Comparison of ENCODE assay signal across 8 cellular contexts in genomic region chr12:54214553-54215374, GRCh38. TPM values are rescaled to one million over a fixed set of nuclear protein-coding genes. Genes with fewer than 3 reads are reported as not detected.
DNase-seq lines count a peak whose midpoint lies in the region; ATAC-seq and TF ChIP-seq lines count a peak whose summit lies in the region.

No MANE protein-coding gene starts in this region.

- H3K36me3 ChIP-seq in GM23338 (ENCODE audit: insufficient read depth) (no peaks in the 10 kb centered on the region), Karpas-422 (ENCODE audit: insufficient read depth, low read length) (no peaks in the 10 kb centered on the region), PC-3 (ENCODE audit: low read depth, low read length) (no peaks in the 10 kb centered on the region; the same call in 1 of the 2 replicates)

- no TSS peak for BruUV-seq in PC-3 (replicated peaks; lab: Mats Ljungman, UMichigan)

- H3K27me3 ChIP-seq in GM23338 (ENCODE audit: insufficient read depth) (peaks cover 78% of the 10 kb centered on the region), Karpas-422 (ENCODE audit: low read length) (no peaks in the 10 kb centered on the region), PC-3 (ENCODE audit: low read length) (no peaks in the 10 kb centered on the region)

- H2AFZ ChIP-seq in GM23338 (peak overlapping the region; percentile 28; the same call in 1 of the 2 replicates), Karpas-422 (ENCODE audit: low read length) (peak overlapping the region; percentile 51; the same call in 1 of the 2 replicates), PC-3 (ENCODE audit: low read length) (peak overlapping the region; percentile 69)

- H3K4me3 ChIP-seq in GM23338, result no peak overlapping the region
- peak overlapping the region; percentile 59; the same call in 1 of the 2 replicates for H3K4me3 ChIP-seq in Karpas-422 (ENCODE audit: low read length)
- peak overlapping the region; percentile 54 for H3K4me3 ChIP-seq in PC-3 (ENCODE audit: low read length)

- CTCF ChIA-PET in PC-3 (lab: Charles Lee), result interaction anchor here (0.5 to 1.5 kb wide), 6 partner anchors 14 to 227 kb away, joined by 3 to 5 read pairs (median 4); partner anchors contain the start of genes COPZ1 and HOXC8

- peak; percentile 68 for ATAC-seq in GM23338
- peak; percentile 85 for ATAC-seq in PC-3
- ATAC-seq in esophagus mucosa, result peak; percentile 83
- peak; percentile 82 to 85 for ATAC-seq in naive thymus-derived CD8-positive, alpha-beta T cell
- ATAC-seq in stimulated activated effector memory CD8-positive, alpha-beta T cell treated with anti-CD3 and anti-CD28 coated beads, Interleukin-12 subunit alpha, Interleukin-12 subunit beta, amount 100 ng/mL, for 72 hours, result peak; percentile 95

- POLR2A ChIA-PET in PC-3 (lab: Charles Lee; ENCODE audit: unreplicated experiment), result no interaction called here
- POLR2A ChIA-PET in naive thymus-derived CD8-positive, alpha-beta T cell (lab: Charles Lee), result interaction anchor here (0.5 to 2.1 kb wide), 4 partner anchors 14 to 173 kb away, joined by 3 to 8 read pairs (median 4); partner anchors contain the start of genes CBX5 and HNRNPA1

- H3K4me2 ChIP-seq in GM23338, result peak overlapping the region; percentile 58; the same call in 1 of the 2 replicates
- H3K4me2 ChIP-seq in Karpas-422 (ENCODE audit: low read depth, low read length, poor library complexity, severe bottlenecking), result peak overlapping the region; percentile 72
- peak overlapping the region; percentile 74 for H3K4me2 ChIP-seq in PC-3 (ENCODE audit: low read length)

- H3K27ac ChIP-seq in GM23338 (ENCODE audit: low read depth), result no peak overlapping the region
- H3K27ac ChIP-seq in Karpas-422 (ENCODE audit: low read length), result peak overlapping the region; percentile 32
- no peak overlapping the region for H3K27ac ChIP-seq in PC-3 (ENCODE audit: low read length)

- H3K36me3 Mint-ChIP-seq in GM23338 (ENCODE audit: low read depth), result no peaks in the 10 kb centered on the region; the same call in 2 of the 3 replicates
- no peaks in the 10 kb centered on the region for H3K36me3 Mint-ChIP-seq in naive thymus-derived CD8-positive, alpha-beta T cell
- H3K36me3 Mint-ChIP-seq in stimulated activated effector memory CD8-positive, alpha-beta T cell treated with anti-CD3 and anti-CD28 coated beads, Interleukin-12 subunit alpha, Interleukin-12 subunit beta, amount 100 ng/mL, for 72 hours, result no peaks in the 10 kb centered on the region

- H3K27ac Mint-ChIP-seq in GM23338, result no peak overlapping the region
- H3K27ac Mint-ChIP-seq in naive thymus-derived CD8-positive, alpha-beta T cell, result peak overlapping the region in 2 of 10 donors; percentile 17 to 20
- H3K27ac Mint-ChIP-seq in stimulated activated effector memory CD8-positive, alpha-beta T cell treated with anti-CD3 and anti-CD28 coated beads, Interleukin-12 subunit alpha, Interleukin-12 subunit beta, amount 100 ng/mL, for 72 hours, result no peak overlapping the region

- peaks cover 59% of the 10 kb centered on the region for H3K27me3 Mint-ChIP-seq in GM23338 (ENCODE audit: insufficient read depth, low read depth, poor library complexity)
- peaks cover 0 to 25% (median 11%) of the 10 kb centered on the region in 5 donors for H3K27me3 Mint-ChIP-seq in naive thymus-derived CD8-positive, alpha-beta T cell

- H3K79me2 ChIP-seq in GM23338 (replicated peaks; ENCODE audit: insufficient read depth), result no peaks in the 10 kb centered on the region
- no peaks in the 10 kb centered on the region for H3K79me2 ChIP-seq in Karpas-422 (ENCODE audit: low read length)
- H3K79me2 ChIP-seq in PC-3 (ENCODE audit: low read length), result no peaks in the 10 kb centered on the region

- H3K9ac ChIP-seq in Karpas-422 (ENCODE audit: low read length) (peak overlapping the region; percentile 63), PC-3 (ENCODE audit: low read length) (no peak overlapping the region)

- peak overlapping the region; percentile 24; the same call in 1 of the 3 replicates for H3K4me3 Mint-ChIP-seq in GM23338
- peak overlapping the region; percentile 65 to 89 (median 79) for H3K4me3 Mint-ChIP-seq in naive thymus-derived CD8-positive, alpha-beta T cell
- peak overlapping the region; percentile 85 for H3K4me3 Mint-ChIP-seq in stimulated activated effector memory CD8-positive, alpha-beta T cell treated with anti-CD3 and anti-CD28 coated beads, Interleukin-12 subunit alpha, Interleukin-12 subunit beta, amount 100 ng/mL, for 72 hours

- DNase-seq in Daoy (ENCODE audit: low read depth), result peak; percentile 96
- DNase-seq in GM23338 (ENCODE audit: low spot score), result peak; percentile 98
- peak; percentile 96 for DNase-seq in Karpas-422
- DNase-seq in PC-3, result peak; percentile 90
- DNase-seq in activated T-cell treated with anti-CD3 and anti-CD28 coated beads for 4 hours, result peak; percentile 84
- DNase-seq in naive thymus-derived CD8-positive, alpha-beta T cell, result peak; percentile 85 to 94 (median 90)
- DNase-seq in stimulated activated effector memory CD8-positive, alpha-beta T cell treated with anti-CD3 and anti-CD28 coated beads, Interleukin-12 subunit alpha, Interleukin-12 subunit beta, amount 100 ng/mL, for 72 hours (ENCODE audit: low spot score in 2 of 2), result peak; percentile 93 to 96

- H3K9me3 ChIP-seq in Karpas-422 (ENCODE audit: low read length) (no peaks in the 10 kb centered on the region), PC-3 (ENCODE audit: low read length) (no peaks in the 10 kb centered on the region)

- H3K9me3 Mint-ChIP-seq in GM23338, result no peaks in the 10 kb centered on the region; the same call in 2 of the 3 replicates
- no peaks in the 10 kb centered on the region for H3K9me3 Mint-ChIP-seq in naive thymus-derived CD8-positive, alpha-beta T cell
- H3K9me3 Mint-ChIP-seq in stimulated activated effector memory CD8-positive, alpha-beta T cell treated with anti-CD3 and anti-CD28 coated beads, Interleukin-12 subunit alpha, Interleukin-12 subunit beta, amount 100 ng/mL, for 72 hours, result no peaks in the 10 kb centered on the region

- H3K4me1 ChIP-seq in GM23338 (ENCODE audit: insufficient read depth) (peaks cover 28% of the 10 kb centered on the region), Karpas-422 (ENCODE audit: low read length) (peaks cover 43% of the 10 kb centered on the region), PC-3 (ENCODE audit: insufficient read depth, low read length) (peaks cover 11% of the 10 kb centered on the region)

- H3F3A ChIP-seq in GM23338 (replicated peaks; ENCODE audit: low read depth) (peaks cover 21% of the 10 kb centered on the region), PC-3 (ENCODE audit: low read length, unreplicated experiment) (no peaks in the 10 kb centered on the region)

- no peaks in the 10 kb centered on the region for H4K20me1 ChIP-seq in GM23338 (replicated peaks; ENCODE audit: insufficient read depth)
- H4K20me1 ChIP-seq in Karpas-422 (ENCODE audit: insufficient read depth, low read depth, low read length), result no peaks in the 10 kb centered on the region
- H4K20me1 ChIP-seq in PC-3 (ENCODE audit: low read length), result no peaks in the 10 kb centered on the region

- peaks cover 32% of the 10 kb centered on the region for H3K4me1 Mint-ChIP-seq in GM23338
- H3K4me1 Mint-ChIP-seq in naive thymus-derived CD8-positive, alpha-beta T cell, result peaks cover 16 to 47% (median 34%) of the 10 kb centered on the region in 4 donors
- H3K4me1 Mint-ChIP-seq in stimulated activated effector memory CD8-positive, alpha-beta T cell treated with anti-CD3 and anti-CD28 coated beads, Interleukin-12 subunit alpha, Interleukin-12 subunit beta, amount 100 ng/mL, for 72 hours, result peaks cover 27% of the 10 kb centered on the region

- TF ChIP-seq CTCF in GM23338 (conservative IDR thresholded peaks at IDR 0.05; ENCODE audit: low read depth in 2 of 2) (peak; percentile 94 to 100), PC-3 (conservative IDR thresholded peaks at IDR 0.05; ENCODE audit: low read depth, low read length) (peak; percentile 98)

- intact Hi-C loops in PC-3 (cut with micrococcal nuclease), result no loop called here

- H3K9me2 ChIP-seq in GM23338 (ENCODE audit: insufficient read depth) (no peaks in the 10 kb centered on the region), Karpas-422 (replicated peaks; ENCODE audit: insufficient read depth, low read length) (no peaks in the 10 kb centered on the region), PC-3 (replicated peaks; ENCODE audit: low read length) (no peaks in the 10 kb centered on the region)

TF ChIP-seq in GM23338, 12 proteins besides CTCF, POLR2A, EP300 and RAD21:
- TF ChIP-seq CREB1 (CRISPR knock-in tag; IDR thresholded peaks at IDR 0.05; ENCODE audit: low read depth) (peak; percentile 38; the same call in 1 of the 2 replicates), NANOG (IDR thresholded peaks at IDR 0.05; ENCODE audit: borderline replicate concordance) (no peak)

RNA-seq across cellular contexts. Expression of gene SMUG1, which starts 26.0 kb away (rescaled TPM):
- total RNA-seq in Daoy (2014; rRNA removed; shearing (Covaris generic)), result 67.7 and 71.6 TPM in 2 replicates
- 19.6 and 23.8 TPM in 2 replicates for total RNA-seq in GM23338 (2014; rRNA removed; shearing (Covaris generic))
- polyA plus RNA-seq in GM23338 (2016; fragmentation: Nextera tagmentation; extraction: Ambion mirVana), result 21.8 and 23.1 TPM in 2 replicates
- 39.8 and 43.3 TPM in 2 replicates for total RNA-seq in Karpas-422 (2014; rRNA removed; shearing (Covaris generic); ENCODE audit: low replicate concordance)
- total RNA-seq in PC-3 (2014; rRNA removed), result 69.8 and 93.5 TPM in 2 replicates
- total RNA-seq in esophagus mucosa, result 35.2 TPM
- 10 to 100 TPM; 21.0 to 22.0 TPM for total RNA-seq in naive thymus-derived CD8-positive, alpha-beta T cell
- polyA plus RNA-seq in naive thymus-derived CD8-positive, alpha-beta T cell, result 10 to 100 TPM; 15.4 to 23.6 (median 17.6) TPM

Comparison
In these comparisons a context has a peak if more than half of its experiments do, and no peak if none do; other contexts are left out.
1. H3K4me3 Mint-ChIP-seq: peak in every context shown above with its lines; median percentile 85 in stimulated activated effector memory CD8-positive, alpha-beta T cell treated with anti-CD3 and anti-CD28 coated beads, Interleukin-12 subunit alpha, Interleukin-12 subunit beta, amount 100 ng/mL, for 72 hours; 79 in naive thymus-derived CD8-positive, alpha-beta T cell; 24 in GM23338.